25 cellular contexts compared by ENCODE assay signal in genomic region chr7:13489386-13489785, GRCh38.
"Had no signal": no experiment of that assay in that cellular context is flagged by ENCODE, and none has a peak within 500 bp of the region (broad histone marks: within the 10 kb centered on the region; RNA-seq: fewer than 3 reads in every experiment).

No MANE protein-coding gene starts in this region.

- H3K27ac Mint-ChIP-seq: immature natural killer cell; mesothelial cell of epicardium; naive thymus-derived CD4-positive, alpha-beta T cell; natural killer cell treated with Interleukin-12 subunit alpha and Interleukin-12 subunit beta and Interleukin-15 and Interleukin-18, amount 100 ng/mL, for 72 hours; progenitor cell of endocrine pancreas; stimulated activated naive CD8-positive, alpha-beta T cell treated with anti-CD3 and anti-CD28 coated beads, Interleukin-15, Interleukin-2, amounts not matched to agents 100 ng/mL and 50 ng/mL, for 24 hours; type B pancreatic cell had no signal

- H3K36me3 Mint-ChIP-seq: immature natural killer cell; naive thymus-derived CD4-positive, alpha-beta T cell; type B pancreatic cell had no signal

- H3K9me3 ChIP-seq: ovary, right atrium auricular region, right lobe of liver, thoracic aorta, uterus had no signal

- FAIRE-seq: islet of Langerhans had no signal

- H3K27me3 ChIP-seq: ovary, right atrium auricular region, right lobe of liver, suprapubic skin, tibial artery, uterus had no signal

- H3K4me3 Mint-ChIP-seq: immature natural killer cell; mesothelial cell of epicardium; naive thymus-derived CD4-positive, alpha-beta T cell; natural killer cell treated with Interleukin-12 subunit alpha and Interleukin-12 subunit beta and Interleukin-15 and Interleukin-18, amount 100 ng/mL, for 72 hours; stimulated activated naive CD8-positive, alpha-beta T cell treated with anti-CD3 and anti-CD28 coated beads, Interleukin-15, Interleukin-2, amounts not matched to agents 100 ng/mL and 50 ng/mL, for 24 hours; type B pancreatic cell had no signal

- H3K4me1 ChIP-seq: left ventricle myocardium inferior, right atrium auricular region, right lobe of liver, suprapubic skin, tibial artery, uterus had no signal

- H3K27me3 Mint-ChIP-seq: naive thymus-derived CD4-positive, alpha-beta T cell; natural killer cell treated with Interleukin-12 subunit alpha and Interleukin-12 subunit beta and Interleukin-15 and Interleukin-18, amount 100 ng/mL, for 72 hours; progenitor cell of endocrine pancreas; stimulated activated naive CD8-positive, alpha-beta T cell treated with anti-CD3 and anti-CD28 coated beads, Interleukin-15, Interleukin-2, amounts not matched to agents 100 ng/mL and 50 ng/mL, for 24 hours; type B pancreatic cell had no signal

- H3K4me1 Mint-ChIP-seq: immature natural killer cell; mesothelial cell of epicardium; naive thymus-derived CD4-positive, alpha-beta T cell had no signal

- H3K4me3 ChIP-seq: left ventricle myocardium inferior, lung, ovary, right atrium auricular region, right lobe of liver, smooth muscle cell, suprapubic skin, thoracic aorta, tibial artery, uterus had no signal

- ATAC-seq: naive thymus-derived CD4-positive, alpha-beta T cell; natural killer cell treated with Interleukin-12 subunit alpha and Interleukin-12 subunit beta and Interleukin-15 and Interleukin-18, amount 100 ng/mL, for 72 hours; right lobe of liver had no signal

- H3K27ac ChIP-seq: left ventricle myocardium inferior, ovary, right atrium auricular region, right lobe of liver, suprapubic skin, thoracic aorta, tibial artery, uterus had no signal

- H3K36me3 ChIP-seq: left ventricle myocardium inferior, ovary, right atrium auricular region, right lobe of liver, suprapubic skin, thoracic aorta, tibial artery, uterus had no signal

- DNase-seq: hypothalamus; immature natural killer cell; left ventricle myocardium inferior; mesendoderm; naive thymus-derived CD4-positive, alpha-beta T cell; ovary; right lobe of liver; stimulated activated CD4-positive, alpha-beta T cell treated with anti-CD3 and anti-CD28 coated beads, Interleukin-12 subunit alpha, Interleukin-12 subunit beta, amount 100 ng/mL, for 4 hours; stimulated activated CD4-positive, alpha-beta T cell treated with anti-CD3 and anti-CD28 coated beads, Interleukin-15, amount 100 ng/mL, for 24 hours; stimulated activated CD4-positive, alpha-beta T cell treated with anti-CD3 and anti-CD28 coated beads, Interleukin-2, amount 100 ng/mL, for 24 hours; stimulated activated CD4-positive, alpha-beta T cell treated with anti-CD3 and anti-CD28 coated beads, Interleukin-4, amount 100 ng/mL, for 1 hour; stimulated activated naive CD4-positive, alpha-beta T cell; tibial artery; uterus had no signal
